ENCODE assay signal across 1 cellular context in genomic region chrX:51487960-51488267, GRCh38.
TF ChIP-seq lines count a peak whose summit lies in the region.

No MANE protein-coding gene starts in this region.

TF ChIP-seq in IMR-90, 13 proteins besides CTCF, POLR2A, EP300 and RAD21:
- TF ChIP-seq, protein P1, sequence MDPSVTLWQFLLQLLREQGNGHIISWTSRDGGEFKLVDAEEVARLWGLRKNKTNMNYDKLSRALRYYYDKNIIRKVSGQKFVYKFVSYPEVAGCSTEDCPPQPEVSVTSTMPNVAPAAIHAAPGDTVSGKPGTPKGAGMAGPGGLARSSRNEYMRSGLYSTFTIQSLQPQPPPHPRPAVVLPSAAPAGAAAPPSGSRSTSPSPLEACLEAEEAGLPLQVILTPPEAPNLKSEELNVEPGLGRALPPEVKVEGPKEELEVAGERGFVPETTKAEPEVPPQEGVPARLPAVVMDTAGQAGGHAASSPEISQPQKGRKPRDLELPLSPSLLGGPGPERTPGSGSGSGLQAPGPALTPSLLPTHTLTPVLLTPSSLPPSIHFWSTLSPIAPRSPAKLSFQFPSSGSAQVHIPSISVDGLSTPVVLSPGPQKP (IDR thresholded peaks at IDR 0.05; ENCODE audit: borderline replicate concordance, low read depth, low read length), result no peak
- TF ChIP-seq SMC3 (IDR thresholded peaks at IDR 0.05; ENCODE audit: low read depth, low read length) (no peak), NFE2L2 (IDR thresholded peaks at IDR 0.05; ENCODE audit: low read depth, low read length) (no peak), BHLHE40 (IDR thresholded peaks at IDR 0.05; ENCODE audit: low read depth, low read length) (no peak), RFX5 (IDR thresholded peaks at IDR 0.05; ENCODE audit: low read depth, low read length) (no peak), MXI1 (IDR thresholded peaks at IDR 0.05; ENCODE audit: borderline replicate concordance, low read depth, low read length) (no peak), CEBPB (IDR thresholded peaks at IDR 0.05; ENCODE audit: low read depth, low read length) (no peak), CHD1 (IDR thresholded peaks at IDR 0.05; ENCODE audit: low read depth, low read length) (no peak), FOS (IDR thresholded peaks at IDR 0.05; ENCODE audit: low read depth, low read length) (no peak), MAZ (IDR thresholded peaks at IDR 0.05; ENCODE audit: borderline replicate concordance, low read depth, low read length) (no peak)
